7 cellular contexts compared by ENCODE assay signal in the genomic region with DNA sequence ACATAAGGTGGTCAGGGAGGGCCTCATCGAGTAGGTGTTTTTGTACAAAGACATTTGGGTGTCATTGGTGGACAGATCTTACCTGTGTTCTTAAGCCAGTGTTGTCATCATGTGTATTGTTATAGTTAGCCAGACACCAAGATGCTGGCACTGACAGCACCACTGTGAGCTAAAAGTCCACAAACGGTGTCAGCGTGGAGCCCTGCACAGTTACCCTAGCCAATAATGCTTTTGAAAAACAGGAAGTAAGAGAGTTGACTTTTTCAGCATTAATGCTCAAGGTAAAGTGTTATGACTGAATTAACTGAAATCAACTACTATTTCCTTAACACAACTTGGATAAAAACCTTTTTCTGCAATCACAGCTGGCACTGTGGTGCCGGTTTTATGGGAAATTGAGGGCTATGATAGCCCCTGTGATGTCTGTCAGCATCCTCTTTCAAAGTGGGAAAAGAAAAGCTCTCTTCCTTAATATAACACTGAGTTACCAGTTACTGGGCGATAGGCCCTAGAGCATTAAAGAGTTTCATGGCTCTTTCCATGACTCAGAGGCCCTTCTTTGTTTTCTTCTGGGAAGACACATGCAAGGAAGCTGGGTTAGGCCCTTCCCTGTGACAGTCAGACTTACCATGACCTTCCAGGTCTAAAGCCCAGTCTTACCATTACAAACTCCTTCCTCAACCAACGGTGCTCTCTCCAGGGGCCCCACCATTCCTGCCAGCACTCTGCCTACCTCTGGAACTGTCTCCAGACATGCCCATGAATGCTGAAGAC. TPM values are rescaled to one million over a fixed set of nuclear protein-coding genes. Genes with fewer than 3 reads are reported as not detected.
DNase-seq lines count a peak whose midpoint lies in the region; ATAC-seq, FAIRE-seq and TF ChIP-seq lines count a peak whose summit lies in the region.
"Not testable (repeated sequence)": the region's sequence is repeated elsewhere in the genome, so short reads cannot be mapped to it uniquely, and the experiment has no call there.

No MANE protein-coding gene starts in this region.

- H3K27ac Mint-ChIP-seq in CD14-positive monocyte, result peak overlapping the region; percentile 46 to 87 (median 60)
- not testable (repeated sequence) for H3K27ac Mint-ChIP-seq in T-helper 2 cell treated with Interferon-gamma antibody and Interleukin-4, amounts not matched to agents 5 μg/mL and 100 μg/mL, for 36 hours
- peak overlapping the region; percentile 59 for H3K27ac Mint-ChIP-seq in activated naive CD4-positive, alpha-beta T cell treated with anti-CD3 and anti-CD28 coated beads for 36 hours

- H4K20me1 ChIP-seq in K562 (replicated peaks; ENCODE audit: control insufficient read depth, insufficient read depth, low read length), result not testable (repeated sequence)

- H3K27ac ChIP-seq in K562 (ENCODE audit: extremely low read depth, low read depth, low read length), result not testable (repeated sequence)

- not testable (repeated sequence) for H3K4me3 ChIP-seq in K562

- DNase-seq in CD14-positive monocyte (ENCODE audit: low spot score); T-helper 2 cell treated with Interferon-gamma antibody and Interleukin-4, amounts not matched to agents 5 μg/mL and 100 μg/mL, for 36 hours (ENCODE audit: low spot score); K562 (ENCODE audit: extremely low read depth in 1 of 4, low spot score in 3 of 4); left lobe of liver (ENCODE audit: low spot score): not testable (repeated sequence)
- DNase-seq in activated naive CD4-positive, alpha-beta T cell treated with anti-CD3 and anti-CD28 coated beads for 36 hours, result peak; percentile 8
- peak; percentile 20 for DNase-seq in renal cortical epithelial cell (ENCODE audit: low read depth)

- not testable (repeated sequence) for H3K27me3 ChIP-seq in K562 (ENCODE audit: control insufficient read depth in 2 of 2, insufficient read depth in 2 of 2, low read length in 2 of 2)

- not testable (repeated sequence) for H3K9me3 Mint-ChIP-seq in CD14-positive monocyte; T-helper 2 cell treated with Interferon-gamma antibody and Interleukin-4, amounts not matched to agents 5 μg/mL and 100 μg/mL, for 36 hours; activated naive CD4-positive, alpha-beta T cell treated with anti-CD3 and anti-CD28 coated beads for 36 hours

- POLR2A ChIA-PET in K562 (lab: Yijun Ruan, JAX), result not testable (repeated sequence)

- peaks cover 10% of the 10 kb centered on the region for H3K4me1 Mint-ChIP-seq in CD14-positive monocyte
- not testable (repeated sequence) for H3K4me1 Mint-ChIP-seq in T-helper 2 cell treated with Interferon-gamma antibody and Interleukin-4, amounts not matched to agents 5 μg/mL and 100 μg/mL, for 36 hours (ENCODE audit: low read depth); activated naive CD4-positive, alpha-beta T cell treated with anti-CD3 and anti-CD28 coated beads for 36 hours (ENCODE audit: low read depth)

- CTCF ChIA-PET in activated naive CD4-positive, alpha-beta T cell treated with anti-CD3 and anti-CD28 coated beads for 36 hours (lab: Charles Lee); K562 (lab: Yijun Ruan, JAX; ENCODE audit: low intra/inter-chr PET ratio): not testable (repeated sequence)

- H3K36me3 Mint-ChIP-seq in CD14-positive monocyte; T-helper 2 cell treated with Interferon-gamma antibody and Interleukin-4, amounts not matched to agents 5 μg/mL and 100 μg/mL, for 36 hours (ENCODE audit: low read depth); activated naive CD4-positive, alpha-beta T cell treated with anti-CD3 and anti-CD28 coated beads for 36 hours (ENCODE audit: low read depth): not testable (repeated sequence)

- H2AFZ ChIP-seq in K562 (ENCODE audit: low read depth, low read length), result not testable (repeated sequence)

- TF ChIP-seq EP300 in K562 (IDR thresholded peaks at IDR 0.05; ENCODE audit: low read length), result not testable (repeated sequence)

- TF ChIP-seq POLR2A in K562 (conservative IDR thresholded peaks at IDR 0.05), result not testable (repeated sequence)

- WGBS in K562 (ENCODE audit: insufficient coverage, low coverage, missing lambda C conversion rate), result 0% methylated on average over 1 of the region's 6 CpGs

- peak overlapping the region in 1 of 2 donors; percentile 67 for H3K4me3 Mint-ChIP-seq in CD14-positive monocyte
- H3K4me3 Mint-ChIP-seq in T-helper 2 cell treated with Interferon-gamma antibody and Interleukin-4, amounts not matched to agents 5 μg/mL and 100 μg/mL, for 36 hours, result peak overlapping the region; percentile 26
- not testable (repeated sequence) for H3K4me3 Mint-ChIP-seq in activated naive CD4-positive, alpha-beta T cell treated with anti-CD3 and anti-CD28 coated beads for 36 hours

- H3K9ac ChIP-seq in K562 (ENCODE audit: insufficient read depth in 1 of 2, low read depth in 2 of 2, low read length in 2 of 2), result not testable (repeated sequence)

- not testable (repeated sequence) for H3K79me2 ChIP-seq in K562 (ENCODE audit: control insufficient read depth, insufficient read depth, low read length)

- TF ChIP-seq RAD21 in K562 (CRISPR knock-in tag; conservative IDR thresholded peaks at IDR 0.05 in 1 of 2, IDR thresholded peaks at IDR 0.05 in 1 of 2), result not testable (repeated sequence)

- not testable (repeated sequence) for H3K27me3 Mint-ChIP-seq in CD14-positive monocyte (ENCODE audit: low read depth in 3 of 3); T-helper 2 cell treated with Interferon-gamma antibody and Interleukin-4, amounts not matched to agents 5 μg/mL and 100 μg/mL, for 36 hours (ENCODE audit: low read depth); activated naive CD4-positive, alpha-beta T cell treated with anti-CD3 and anti-CD28 coated beads for 36 hours (ENCODE audit: low read depth)

- H3K9me3 ChIP-seq in K562 (replicated peaks; ENCODE audit: control insufficient read depth, insufficient read depth, low read depth, low read length), result not testable (repeated sequence)

- FAIRE-seq in K562 (lab: Jason Lieb, UNC), result not testable (repeated sequence)

- TF ChIP-seq CTCF in CD14-positive monocyte (IDR thresholded peaks at IDR 0.05); K562 (IDR thresholded peaks at IDR 0.05 in 2 of 3, conservative IDR thresholded peaks at IDR 0.05 in 1 of 3; ENCODE audit: insufficient read depth in 2 of 3, low read depth in 1 of 3, low read length in 3 of 3): not testable (repeated sequence)

- intact Hi-C loops in CD14-positive monocyte (cut with micrococcal nuclease); activated naive CD4-positive, alpha-beta T cell treated with anti-CD3 and anti-CD28 coated beads for 36 hours (cut with micrococcal nuclease); K562 (cut with micrococcal nuclease): not testable (repeated sequence)

- not testable (repeated sequence) for H3K9me1 ChIP-seq in K562 (ENCODE audit: control insufficient read depth, insufficient read depth, low read length)

- not testable (repeated sequence) for H3K4me2 ChIP-seq in K562 (ENCODE audit: insufficient read depth, low read length)

- not testable (repeated sequence) for BruUV-seq in K562 (replicated peaks; lab: Mats Ljungman, UMichigan)

- ATAC-seq in HG02884 (IDR thresholded peaks at IDR 0.05; ENCODE audit: unreplicated experiment) (peak; percentile 57), K562 (0 out of 3 replicates have a peak, but pooled peaks have one; percentile 25), left lobe of liver (peak; percentile 33)

- H3K4me1 ChIP-seq in K562 (replicated peaks in 1 of 2; ENCODE audit: control insufficient read depth in 2 of 2, insufficient read depth in 2 of 2, low read length in 2 of 2), result not testable (repeated sequence)

- not testable (repeated sequence) for H3K36me3 ChIP-seq in K562 (ENCODE audit: control insufficient read depth, insufficient read depth, low read length)

- in situ Hi-C loops in K562 (cut with MboI), result not testable (repeated sequence)

RNA-seq across cellular contexts. Expression of a gene that starts 29.7 kb away (rescaled TPM):
- polyA plus RNA-seq in CD14-positive monocyte, result 10 to 100 TPM; 47.3 to 86.6 TPM
- 10 to 100 TPM; 43.9 to 45.6 TPM for total RNA-seq in activated naive CD4-positive, alpha-beta T cell treated with anti-CD3 and anti-CD28 coated beads for 36 hours
- 3.3 and 6.7 TPM in 2 replicates for total RNA-seq in K562 (2011; cell fraction: chromatin; rRNA removed; ENCODE audit: low replicate concordance)
- 1.3 and 4.2 TPM in 2 replicates for total RNA-seq in K562 (2011; cell fraction: nucleolus; rRNA removed)
- 4.0 and 5.6 TPM in 2 replicates for total RNA-seq in K562 (2011; cell fraction: nucleoplasm; rRNA removed)
- 0.50 and 0.98 TPM in 2 replicates for total RNA-seq in K562 (2014; rRNA removed)
- 0.29 and 0.32 TPM in 2 replicates for total RNA-seq in K562 (2014; rRNA removed; fragmentation: Illumina TruSeq; extraction: Trizol)
- total RNA-seq in K562 (2015; rRNA removed; fragmentation: Illumina TruSeq; extraction: Trizol), result 0.25 and 0.26 TPM in 2 replicates
- 1.2 and 1.3 TPM in 2 replicates for total RNA-seq in K562 (2021)
- polyA plus RNA-seq in K562 (2011; rRNA removed), result 0.27 and 0.40 TPM in 2 replicates
- 0.18 and 0.83 TPM in 2 replicates for polyA plus RNA-seq in K562 (2011; cell fraction: cytosol; rRNA removed)
- polyA plus RNA-seq in K562 (2011; cell fraction: nucleus; rRNA removed), result 0.69 and 2.0 TPM in 2 replicates
- polyA plus RNA-seq in K562 (2012), result 0.26 and 0.52 TPM in 2 replicates
- polyA plus RNA-seq in K562 (2014; fragmentation: Illumina TruSeq; extraction: Trizol), result 0.27 and 0.36 TPM in 2 replicates
- polyA plus RNA-seq in K562 (2014; fragmentation: Nextera tagmentation; extraction: Ambion mirVana), result under 1 TPM in 1 of 2 experiments, not detected in 1; 0.04 TPM
- polyA plus RNA-seq in K562 (2014; rRNA removed), result 0.11 and 0.24 TPM in 2 replicates
- 1.5 and 4.2 TPM in 2 replicates for polyA minus RNA-seq in K562 (2011; rRNA and poly(A)+ RNA removed)
- polyA minus RNA-seq in K562 (2011; cell fraction: cytosol; rRNA and poly(A)+ RNA removed), result 0.36 and 2.0 TPM in 2 replicates
- polyA minus RNA-seq in K562 (2011; cell fraction: nucleus; rRNA and poly(A)+ RNA removed), result 1.7 and 2.0 TPM in 2 replicates
- 57.5 TPM for total RNA-seq in left lobe of liver
- 95.2 and 159 TPM in 2 replicates for total RNA-seq in renal cortical epithelial cell
